In the genomic region with DNA sequence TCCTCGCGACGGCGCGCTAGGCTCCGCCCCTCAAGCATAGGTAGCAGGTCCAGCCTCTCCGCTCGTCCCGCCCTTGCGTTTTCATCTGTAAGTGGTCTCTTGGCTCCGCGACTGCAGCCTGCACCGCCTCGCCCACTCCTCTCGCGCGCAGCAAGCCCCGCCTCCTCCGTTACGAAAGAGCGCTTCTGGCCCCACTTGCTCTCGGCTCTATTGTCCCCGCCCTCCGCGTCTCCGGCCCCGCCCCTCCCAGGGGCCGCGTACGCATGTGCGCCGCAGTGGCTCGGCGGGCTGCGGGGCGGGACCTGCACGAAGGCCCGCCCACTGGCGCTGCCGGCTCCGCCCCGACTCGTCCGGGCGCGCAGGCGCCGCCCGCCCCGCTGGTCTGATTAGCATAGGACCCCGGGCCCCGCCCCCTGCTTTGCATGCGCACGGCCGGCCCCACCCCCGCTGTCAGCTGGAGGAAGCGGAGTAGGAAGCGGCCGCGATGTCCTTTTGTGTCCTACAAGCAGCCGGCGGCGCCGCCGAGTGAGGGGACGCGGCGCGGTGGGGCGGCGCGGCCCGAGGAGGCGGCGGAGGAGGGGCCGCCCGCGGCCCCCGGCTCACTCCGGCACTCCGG, we compare ENCODE assay signal across 8 cellular contexts. TPM values are rescaled to one million over a fixed set of nuclear protein-coding genes. Genes with fewer than 3 reads are reported as not detected.
DNase-seq lines count a peak whose midpoint lies in the region; ATAC-seq, FAIRE-seq and TF ChIP-seq lines count a peak whose summit lies in the region.

Gene ESRRA (plus strand): TSS at position 450 of the 616 bp plus-strand sequence. CDS start 1,656 bp downstream, outside the sequence.

- FAIRE-seq in D721Med (lab: Jason Lieb, UNC): no peak

- H2AFZ ChIP-seq in OCI-LY1 (ENCODE audit: low read length): no peak within 1 kb of the TSS

- no peaks in the 10 kb centered on the region for H3K9me3 ChIP-seq in OCI-LY1 (ENCODE audit: low read length)
- H3K9me3 ChIP-seq in endodermal cell (ENCODE audit: control insufficient read depth, low read length): no peaks in the 10 kb centered on the region
- H3K9me3 ChIP-seq in mesodermal cell (ENCODE audit: control insufficient read depth, low read length): no peaks in the 10 kb centered on the region

- DNase-seq in D721Med (ENCODE audit: insufficient read length, low spot score) (peak; percentile 90), HuH-7 (ENCODE audit: low spot score) (peak; percentile 85), endodermal cell (peak; percentile 99)
- DNase-seq in activated CD8-positive, alpha-beta memory T cell treated with anti-CD3 and anti-CD28 coated beads, Interleukin-2, amount 50 U/mL, for 24 hours (ENCODE audit: extremely low read depth): peak; percentile 98
- peak; percentile 98 for DNase-seq in stimulated activated CD8-positive, alpha-beta memory T cell treated with anti-CD3 and anti-CD28 coated beads, Interleukin-15, amount 100 ng/mL, for 24 hours (ENCODE audit: low read depth)

- no peaks in the 10 kb centered on the region for H3K9me3 Mint-ChIP-seq in endodermal cell

- peaks cover 8% of the 10 kb centered on the region for H3K4me1 Mint-ChIP-seq in endodermal cell

- peaks cover 10% of the 10 kb centered on the region for H3K79me2 ChIP-seq in OCI-LY1 (ENCODE audit: insufficient read depth, low read length)

- H3K27ac ChIP-seq in OCI-LY1 (ENCODE audit: low read depth, low read length, poor library complexity, severe bottlenecking) (peak within 1 kb of the TSS; percentile 95), endodermal cell (ENCODE audit: low read depth, low read length) (peak within 1 kb of the TSS; percentile 64), mesodermal cell (ENCODE audit: low read depth, low read length, severe bottlenecking) (peak within 1 kb of the TSS; percentile 91)

- peak within 1 kb of the TSS; percentile 94 for H3K4me2 ChIP-seq in OCI-LY1 (ENCODE audit: low read length)

- peak within 1 kb of the TSS; percentile 97 for H3K27ac Mint-ChIP-seq in endodermal cell

- H3K27me3 ChIP-seq in OCI-LY1 (ENCODE audit: insufficient read depth, low read length) (no peaks in the 10 kb centered on the region; the same call in 1 of the 2 replicates), endodermal cell (ENCODE audit: control insufficient read depth, insufficient read depth, low read length, poor library complexity, severe bottlenecking) (peaks cover 25% of the 10 kb centered on the region)

- H3K4me3 Mint-ChIP-seq in endodermal cell: peak within 1 kb of the TSS; percentile 90

- no peaks in the 10 kb centered on the region for H3F3A ChIP-seq in OCI-LY1 (ENCODE audit: insufficient read depth, low read length)

- no peaks in the 10 kb centered on the region for H4K20me1 ChIP-seq in OCI-LY1 (ENCODE audit: insufficient read depth, low read length)

- H3K4me3 ChIP-seq in OCI-LY1 (ENCODE audit: low read depth, low read length, poor library complexity, severe bottlenecking) (peak within 1 kb of the TSS; percentile 77), endodermal cell (ENCODE audit: low read length) (peak within 1 kb of the TSS; percentile 95), mesodermal cell (ENCODE audit: extremely low read depth, insufficient read depth, low read length, poor library complexity, severe bottlenecking) (peak within 1 kb of the TSS; percentile 68)

- H3K36me3 ChIP-seq in OCI-LY1 (ENCODE audit: insufficient read depth, low read length) (peaks cover 9% of the 10 kb centered on the region; the same call in 1 of the 2 replicates), endodermal cell (ENCODE audit: control insufficient read depth, insufficient read depth, low read length) (peaks cover 4% of the 10 kb centered on the region), mesodermal cell (ENCODE audit: control insufficient read depth, insufficient read depth, low read length) (peaks cover 4% of the 10 kb centered on the region)

- TF ChIP-seq CTCF in D721Med (IDR thresholded peaks at IDR 0.05; ENCODE audit: insufficient read depth, missing control alignments) (no peak), OCI-LY1 (IDR thresholded peaks at IDR 0.05; ENCODE audit: low read length) (no peak), endodermal cell (conservative IDR thresholded peaks at IDR 0.05) (no peak)

- peak; percentile 53 for ATAC-seq in GM21526 (IDR thresholded peaks at IDR 0.05; ENCODE audit: low FRiP score, unreplicated experiment)

- 0 to 1% methylated on average over 23 to 81 of the region's 81 CpGs for WGBS in endodermal cell (ENCODE audit: insufficient coverage in 1 of 2, insufficient read length in 1 of 2), 2 experiments
- 0 to 1% methylated on average over 42 to 72 of the region's 81 CpGs for WGBS in mesodermal cell (ENCODE audit: insufficient coverage in 2 of 2), 2 experiments

- peaks cover 24% of the 10 kb centered on the region for H3K27me3 Mint-ChIP-seq in endodermal cell (ENCODE audit: insufficient read depth)

- H3K4me1 ChIP-seq in OCI-LY1 (ENCODE audit: insufficient read depth, low read length, severe bottlenecking) (peaks cover 27% of the 10 kb centered on the region), endodermal cell (ENCODE audit: control insufficient read depth, insufficient read depth, low read length) (no peaks in the 10 kb centered on the region), mesodermal cell (ENCODE audit: control insufficient read depth, insufficient read depth, low read length, poor library complexity, severe bottlenecking) (peaks cover 15% of the 10 kb centered on the region)

- H3K9me2 ChIP-seq in OCI-LY1 (ENCODE audit: low read depth, low read length): no peaks in the 10 kb centered on the region

- H3K36me3 Mint-ChIP-seq in endodermal cell (ENCODE audit: low read depth): peaks cover 11% of the 10 kb centered on the region

- H3K9ac ChIP-seq in OCI-LY1 (ENCODE audit: low read length) (peak within 1 kb of the TSS; percentile 95), endodermal cell (ENCODE audit: extremely low read depth, low read length, poor library complexity, severe bottlenecking) (peak within 1 kb of the TSS; percentile 67)

RNA-seq across cellular contexts. Expression of gene ESRRA, which starts in this region (rescaled TPM):
- total RNA-seq in endodermal cell: 10 to 100 TPM; 22.8 to 34.5 TPM
- polyA plus RNA-seq in endodermal cell (2013, experiment 1 of 2): 20.0 TPM
- 17.8 TPM for polyA plus RNA-seq in endodermal cell (2013, experiment 2 of 2)
- 24.1 TPM for polyA plus RNA-seq in mesodermal cell (2013, experiment 1 of 2)
- polyA plus RNA-seq in mesodermal cell (2013, experiment 2 of 2): 17.7 TPM

Comparison
In these comparisons a context has a peak if more than half of its experiments do, and no peak if none do; other contexts are left out.
1. Peak in every context shown above with its lines: DNase-seq, ATAC-seq, H3K4me3 ChIP-seq and H3K27ac ChIP-seq.